Comparison of ENCODE assay signal across 8 cellular contexts in genomic region chr3:121545049-121545563, GRCh38. TPM values are rescaled to one million over a fixed set of nuclear protein-coding genes. Genes with fewer than 3 reads are reported as not detected.
DNase-seq lines count a peak whose midpoint lies in the region; ATAC-seq and TF ChIP-seq lines count a peak whose summit lies in the region.

No MANE protein-coding gene starts in this region.

- H3K27me3 Mint-ChIP-seq in CD4-positive, CD25-positive, alpha-beta regulatory T cell, result peaks cover 5% of the 10 kb centered on the region

- no peaks in the 10 kb centered on the region for H3K27me3 ChIP-seq in CD4-positive, CD25-positive, alpha-beta regulatory T cell (ENCODE audit: control insufficient read depth, insufficient read depth, low read length)
- no peaks in the 10 kb centered on the region for H3K27me3 ChIP-seq in H7 (ENCODE audit: control insufficient read depth, insufficient read depth, low read length)
- no peaks in the 10 kb centered on the region for H3K27me3 ChIP-seq in SU-DHL-6 (ENCODE audit: low read length)
- no peaks in the 10 kb centered on the region for H3K27me3 ChIP-seq in gastrocnemius medialis

- peaks cover 13% of the 10 kb centered on the region for H3K4me1 ChIP-seq in CD4-positive, CD25-positive, alpha-beta regulatory T cell (ENCODE audit: control insufficient read depth, insufficient read depth, low read length, poor library complexity, severe bottlenecking)
- peaks cover 3 to 7% of the 10 kb centered on the region in 2 donors for H3K4me1 ChIP-seq in gastrocnemius medialis

- DNase-seq in CD4-positive, CD25-positive, alpha-beta regulatory T cell, result no peak
- DNase-seq in H7, result peak; percentile 59
- DNase-seq in foreskin fibroblast, result peak in 1 of 2 donors; percentile 20
- no peak for DNase-seq in gastrocnemius medialis
- DNase-seq in NCI-H1092 (lab: John Stamatoyannopoulos, UW), result no peak

- TF ChIP-seq POLR2A in gastrocnemius medialis (IDR thresholded peaks at IDR 0.05), result no peak

- H3K9ac ChIP-seq in SU-DHL-6 (ENCODE audit: low read length), result peak overlapping the region; percentile 89

- H3K36me3 Mint-ChIP-seq in CD4-positive, CD25-positive, alpha-beta regulatory T cell, result no peaks in the 10 kb centered on the region

- peak overlapping the region in 1 of 3 donors; percentile 91 for H3K27ac Mint-ChIP-seq in CD4-positive, CD25-positive, alpha-beta regulatory T cell

- H3K9me3 ChIP-seq in CD4-positive, CD25-positive, alpha-beta regulatory T cell (ENCODE audit: control insufficient read depth in 2 of 2, low read length in 2 of 2), result no peaks in the 10 kb centered on the region
- H3K9me3 ChIP-seq in SU-DHL-6 (ENCODE audit: insufficient read depth, low read length) (no peaks in the 10 kb centered on the region), gastrocnemius medialis (no peaks in the 10 kb centered on the region)

- intact Hi-C loops in gastrocnemius medialis (cut with DNase I; ENCODE audit: low total_unique reads), result loop anchor here (5.0 to 10.0 kb wide), 4 partner anchors 452 to 1480 kb away; partner anchors contain the start of genes FAM162A, MIX23, PARP14 and SEMA5B

- TF ChIP-seq CTCF in SU-DHL-6 (IDR thresholded peaks at IDR 0.05; ENCODE audit: insufficient read depth, low read length, poor library complexity, severe bottlenecking) (no peak), foreskin fibroblast (IDR thresholded peaks at IDR 0.05; ENCODE audit: low read depth, low read length) (no peak), gastrocnemius medialis (IDR thresholded peaks at IDR 0.05 in 4 of 5, conservative IDR thresholded peaks at IDR 0.05 in 1 of 5) (no peak)

- H3K4me1 Mint-ChIP-seq in CD4-positive, CD25-positive, alpha-beta regulatory T cell, result peaks cover 8 to 19% (median 10%) of the 10 kb centered on the region in 4 donors

- peak overlapping the region; percentile 100 for H3K4me3 ChIP-seq in CD4-positive, CD25-positive, alpha-beta regulatory T cell (ENCODE audit: low read depth, low read length)
- H3K4me3 ChIP-seq in H7 (ENCODE audit: insufficient read depth, low read depth, low read length) (peak overlapping the region; percentile 92), SU-DHL-6 (ENCODE audit: insufficient read depth, low read length, poor library complexity, severe bottlenecking) (peak overlapping the region; percentile 84), foreskin fibroblast (ENCODE audit: low read depth in 1 of 2, low read length in 2 of 2) (peak overlapping the region; percentile 70 to 80), gastrocnemius medialis (peak overlapping the region; percentile 60 to 80 (median 68))

- peak overlapping the region; percentile 88 to 97 (median 90) for H3K4me3 Mint-ChIP-seq in CD4-positive, CD25-positive, alpha-beta regulatory T cell

- H4K20me1 ChIP-seq in SU-DHL-6 (ENCODE audit: low read depth, low read length), result no peaks in the 10 kb centered on the region

- no peaks in the 10 kb centered on the region for H3K36me3 ChIP-seq in CD4-positive, CD25-positive, alpha-beta regulatory T cell (ENCODE audit: control insufficient read depth, insufficient read depth, low read length)
- H3K36me3 ChIP-seq in H7 (replicated peaks; ENCODE audit: control insufficient read depth, insufficient read depth, low read length), result peaks cover 6% of the 10 kb centered on the region
- H3K36me3 ChIP-seq in SU-DHL-6 (ENCODE audit: low read length), result peaks cover 17% of the 10 kb centered on the region
- H3K36me3 ChIP-seq in gastrocnemius medialis, result no peaks in the 10 kb centered on the region

- in situ Hi-C loops in gastrocnemius medialis (cut with MboI; ENCODE audit: low sequenced_read_pairs in 4 of 4), result loop anchor here (5.0 to 25.0 kb wide), 7 partner anchors 292 to 1142 kb away; partner anchors contain the start of genes EAF2 (in 2 of the 4), IQCB1 (in 2 of the 4), FAM162A (in 1 of the 4) and MIX23 (in 1 of the 4)

- no peaks in the 10 kb centered on the region for H3K9me3 Mint-ChIP-seq in CD4-positive, CD25-positive, alpha-beta regulatory T cell

- H3K79me2 ChIP-seq in SU-DHL-6 (ENCODE audit: insufficient read depth, low read length), result peaks cover 52% of the 10 kb centered on the region

- peak overlapping the region; percentile 24 for H2AFZ ChIP-seq in SU-DHL-6 (ENCODE audit: low read depth, low read length, severe bottlenecking)

- H3K9me2 ChIP-seq in SU-DHL-6 (replicated peaks; ENCODE audit: insufficient read depth, low read length), result no peaks in the 10 kb centered on the region

- ATAC-seq in CD4-positive, CD25-positive, alpha-beta regulatory T cell (ENCODE audit: low read depth in 2 of 2), result no peak
- no peak for ATAC-seq in gastrocnemius medialis
- ATAC-seq in HG02798 (IDR thresholded peaks at IDR 0.05; ENCODE audit: poor library complexity, unreplicated experiment), result no peak
- ATAC-seq in GM18907 (IDR thresholded peaks at IDR 0.05; ENCODE audit: unreplicated experiment), result no peak

- H3K27ac ChIP-seq in CD4-positive, CD25-positive, alpha-beta regulatory T cell (ENCODE audit: insufficient read depth, low read length, poor library complexity, severe bottlenecking), result peak overlapping the region; percentile 38
- H3K27ac ChIP-seq in SU-DHL-6 (ENCODE audit: low read depth, low read length) (peak overlapping the region; percentile 85), gastrocnemius medialis (no peak overlapping the region)

- peaks cover 23% of the 10 kb centered on the region for H3F3A ChIP-seq in SU-DHL-6 (ENCODE audit: insufficient read depth)

- H3K4me2 ChIP-seq in SU-DHL-6 (ENCODE audit: low read depth, low read length, poor library complexity, severe bottlenecking), result peak overlapping the region; percentile 88

RNA-seq across cellular contexts. Expression of gene POLQ, which starts 0.7 kb away (rescaled TPM):
- total RNA-seq in CD4-positive, CD25-positive, alpha-beta regulatory T cell, result 0.72 TPM
- polyA plus RNA-seq in CD4-positive, CD25-positive, alpha-beta regulatory T cell, result under 1 TPM; 0.10 to 0.64 (median 0.25) TPM
- 9.4 and 13.3 TPM in 2 replicates for total RNA-seq in H7 (2014; rRNA removed; shearing (Covaris generic))
- under 1 TPM in 3 of 4 donors, not detected in 1; 0.07 to 0.24 (median 0.18) TPM for total RNA-seq in gastrocnemius medialis

RNA-seq across cellular contexts. Expression of gene ARGFX, which starts 22.6 kb away (rescaled TPM):
- not detected for total RNA-seq in CD4-positive, CD25-positive, alpha-beta regulatory T cell
- polyA plus RNA-seq in CD4-positive, CD25-positive, alpha-beta regulatory T cell, result not detected
- total RNA-seq in H7 (2014; rRNA removed; shearing (Covaris generic)), result not detected in 2 replicates
- total RNA-seq in gastrocnemius medialis, result not detected

RNA-seq across cellular contexts. Expression of gene FBXO40, which starts 48.1 kb away (rescaled TPM):
- total RNA-seq in CD4-positive, CD25-positive, alpha-beta regulatory T cell, result not detected
- polyA plus RNA-seq in CD4-positive, CD25-positive, alpha-beta regulatory T cell, result under 1 TPM in 2 of 4 donors, not detected in 2; 0.18 to 0.24 TPM
- total RNA-seq in H7 (2014; rRNA removed; shearing (Covaris generic)), result under 0.01 TPM in 1 of 2 replicates, not detected in the other
- total RNA-seq in gastrocnemius medialis, result 10 to 100 TPM in 3 of 4 donors, 1 to 10 TPM in 1; 7.2 to 40.8 (median 28.7) TPM

Comparison
In these comparisons a context has a peak if more than half of its experiments do, and no peak if none do; other contexts are left out.
1. H3K27ac ChIP-seq: peak in CD4-positive, CD25-positive, alpha-beta regulatory T cell (single experiment) and SU-DHL-6 (single experiment); none in gastrocnemius medialis (0 of 4).
2. Peak in every context shown above with its lines, with median percentiles within 50 percentile points of each other: H3K4me3 ChIP-seq.